In genomic region chr19:4391701-4392543, GRCh38 we compare ENCODE assay signal across 13 cellular contexts. TPM values are rescaled to one million over a fixed set of nuclear protein-coding genes. Genes with fewer than 3 reads are reported as not detected.
DNase-seq lines count a peak whose midpoint lies in the region; ATAC-seq and TF ChIP-seq lines count a peak whose summit lies in the region.
"Had no signal": no experiment of that assay in that cellular context is flagged by ENCODE, and none has a peak within 500 bp of the region (broad histone marks: within the 10 kb centered on the region; RNA-seq: fewer than 3 reads in every experiment).

No MANE protein-coding gene starts in this region.

- TF ChIP-seq EP300 in suprapubic skin (IDR thresholded peaks at IDR 0.05), result no peak

- ATAC-seq in Panc1 (peak; percentile 37), lower lobe of right lung (peak; percentile 5 to 27), T-cell (replicated peaks in 1 of 4) (no peak)
- ATAC-seq in stimulated activated memory B cell treated with anti-CD40 and anti-IgM and Interleukin-4, amounts not matched to agents 10 μg/mL and 1 μg/mL and 100 μg/mL, for 72 hours, result no peak
- ATAC-seq: HCT116 had no signal

- H3K4me1 ChIP-seq in Panc1 (ENCODE audit: control insufficient read depth, insufficient read depth, low read length) (peaks cover 14% of the 10 kb centered on the region), endodermal cell (ENCODE audit: control insufficient read depth, insufficient read depth, low read length) (peaks cover 27% of the 10 kb centered on the region), lower lobe of right lung (peaks cover 69% of the 10 kb centered on the region), suprapubic skin (peaks cover 84% of the 10 kb centered on the region)
- H3K4me1 ChIP-seq: SJSA1 had no signal

- H3K9ac ChIP-seq in endodermal cell (ENCODE audit: extremely low read depth, low read length, poor library complexity, severe bottlenecking), result no peak overlapping the region
- H3K9ac ChIP-seq: KMS-11 had no signal

- TF ChIP-seq POLR2A in suprapubic skin (IDR thresholded peaks at IDR 0.05), result no peak

- in situ Hi-C loops in Panc1 (cut with HindIII; ENCODE audit: low pct_unique_long_range_greater_than_20kb, low sequenced_read_pairs), result no loop called here

- POLR2A ChIA-PET in Panc1 (lab: Charles Lee), result no interaction called here
- POLR2A ChIA-PET in T-cell (lab: Charles Lee), result no interaction called here

- no peaks in the 10 kb centered on the region for H3K9me3 ChIP-seq in Panc1 (ENCODE audit: control insufficient read depth, insufficient read depth, low read depth, low read length)
- H3K9me3 ChIP-seq in endodermal cell (ENCODE audit: control insufficient read depth, low read length), result no peaks in the 10 kb centered on the region
- H3K9me3 ChIP-seq in lower lobe of right lung, result no peaks in the 10 kb centered on the region
- H3K9me3 ChIP-seq in suprapubic skin, result no peaks in the 10 kb centered on the region
- H3K9me3 ChIP-seq: SJSA1 had no signal

- 93 to 96% methylated on average over 9 to 22 of the region's 22 CpGs for WGBS in endodermal cell (ENCODE audit: insufficient coverage in 1 of 2, insufficient read length in 1 of 2), 2 experiments
- 56% methylated on average over 16 of the region's 22 CpGs for WGBS in suprapubic skin

- no peaks in the 10 kb centered on the region for H3K9me3 Mint-ChIP-seq in endodermal cell
- no peaks in the 10 kb centered on the region for H3K9me3 Mint-ChIP-seq in stimulated activated memory B cell treated with anti-CD40 and anti-IgM and Interleukin-4, amounts not matched to agents 10 μg/mL and 1 μg/mL and 100 μg/mL, for 72 hours
- no peaks in the 10 kb centered on the region for H3K9me3 Mint-ChIP-seq in T-cell

- no peak for TF ChIP-seq CTCF in Panc1 (IDR thresholded peaks at IDR 0.05)
- no peak for TF ChIP-seq CTCF in endodermal cell (conservative IDR thresholded peaks at IDR 0.05)
- no peak for TF ChIP-seq CTCF in lower lobe of right lung (IDR thresholded peaks at IDR 0.05)
- no peak for TF ChIP-seq CTCF in suprapubic skin (IDR thresholded peaks at IDR 0.05)

- H3K27ac Mint-ChIP-seq in endodermal cell (peak overlapping the region; percentile 35), T-cell (no peak overlapping the region)
- no peak overlapping the region for H3K27ac Mint-ChIP-seq in stimulated activated memory B cell treated with anti-CD40 and anti-IgM and Interleukin-4, amounts not matched to agents 10 μg/mL and 1 μg/mL and 100 μg/mL, for 72 hours

- DNase-seq in Panc1 (ENCODE audit: low read depth, low spot score) (no peak), endodermal cell (no peak), lower lobe of right lung (no peak), suprapubic skin (ENCODE audit: low spot score in 2 of 2) (no peak), anterior cingulate cortex (lab: John Stamatoyannopoulos, UW) (no peak), T-cell (no peak), SK-N-DZ (ENCODE audit: low spot score) (no peak)
- DNase-seq: left colon; stimulated activated CD8-positive, alpha-beta memory T cell treated with anti-CD3 and anti-CD28 coated beads, Interleukin-4, amount 100 ng/mL, for 48 hours had no signal

- H3K27me3 ChIP-seq in Panc1 (ENCODE audit: control insufficient read depth, insufficient read depth, low read length), result no peaks in the 10 kb centered on the region
- no peaks in the 10 kb centered on the region for H3K27me3 ChIP-seq in endodermal cell (ENCODE audit: control insufficient read depth, insufficient read depth, low read length, poor library complexity, severe bottlenecking)
- no peaks in the 10 kb centered on the region for H3K27me3 ChIP-seq in lower lobe of right lung (ENCODE audit: low read depth)
- no peaks in the 10 kb centered on the region for H3K27me3 ChIP-seq in suprapubic skin
- H3K27me3 ChIP-seq: SJSA1 had no signal

- no peak overlapping the region for H3K4me3 ChIP-seq in Panc1 (ENCODE audit: low read depth in 2 of 2, low read length in 2 of 2)
- no peak overlapping the region for H3K4me3 ChIP-seq in endodermal cell (ENCODE audit: low read length)
- no peak overlapping the region for H3K4me3 ChIP-seq in lower lobe of right lung
- peak overlapping the region; percentile 16 for H3K4me3 ChIP-seq in suprapubic skin
- H3K4me3 ChIP-seq: SJSA1 had no signal

- H3K27me3 Mint-ChIP-seq in endodermal cell (ENCODE audit: insufficient read depth), result no peaks in the 10 kb centered on the region
- no peaks in the 10 kb centered on the region for H3K27me3 Mint-ChIP-seq in stimulated activated memory B cell treated with anti-CD40 and anti-IgM and Interleukin-4, amounts not matched to agents 10 μg/mL and 1 μg/mL and 100 μg/mL, for 72 hours
- H3K27me3 Mint-ChIP-seq in T-cell, result no peaks in the 10 kb centered on the region

- intact Hi-C loops in Panc1 (cut with micrococcal nuclease; ENCODE audit: unreplicated experiment) (no loop called here), lower lobe of right lung (cut with DNase I) (no loop called here)

- H3K36me3 ChIP-seq in Panc1 (ENCODE audit: control insufficient read depth, insufficient read depth, low read length) (no peaks in the 10 kb centered on the region), endodermal cell (ENCODE audit: control insufficient read depth, insufficient read depth, low read length) (peaks cover 20% of the 10 kb centered on the region), lower lobe of right lung (peaks cover 37% of the 10 kb centered on the region), suprapubic skin (no peaks in the 10 kb centered on the region)

- CTCF ChIA-PET in Panc1 (lab: Charles Lee) (no interaction called here), T-cell (lab: Charles Lee) (no interaction called here)

- H3K4me1 Mint-ChIP-seq in endodermal cell (peaks cover 58% of the 10 kb centered on the region), T-cell (peaks cover 54 to 68% (median 62%) of the 10 kb centered on the region in 3 donors)
- H3K4me1 Mint-ChIP-seq in stimulated activated memory B cell treated with anti-CD40 and anti-IgM and Interleukin-4, amounts not matched to agents 10 μg/mL and 1 μg/mL and 100 μg/mL, for 72 hours, result peaks cover 68% of the 10 kb centered on the region

- H3K27ac ChIP-seq in Panc1 (ENCODE audit: low read length) (no peak overlapping the region), endodermal cell (ENCODE audit: low read depth, low read length) (peak overlapping the region; percentile 89), lower lobe of right lung (peak overlapping the region; percentile 84), suprapubic skin (peak overlapping the region; percentile 80)
- H3K27ac ChIP-seq: KMS-11, SJSA1 had no signal

- no TSS peak for BruUV-seq in Panc1 (replicated peaks; lab: Mats Ljungman, UMichigan)

- H3K36me3 Mint-ChIP-seq in endodermal cell (ENCODE audit: low read depth) (peaks cover 23% of the 10 kb centered on the region), T-cell (peaks cover 18% of the 10 kb centered on the region)
- peaks cover 37% of the 10 kb centered on the region for H3K36me3 Mint-ChIP-seq in stimulated activated memory B cell treated with anti-CD40 and anti-IgM and Interleukin-4, amounts not matched to agents 10 μg/mL and 1 μg/mL and 100 μg/mL, for 72 hours

- peak overlapping the region; percentile 48 for H3K4me3 Mint-ChIP-seq in endodermal cell
- no peak overlapping the region for H3K4me3 Mint-ChIP-seq in stimulated activated memory B cell treated with anti-CD40 and anti-IgM and Interleukin-4, amounts not matched to agents 10 μg/mL and 1 μg/mL and 100 μg/mL, for 72 hours
- H3K4me3 Mint-ChIP-seq in T-cell, result no peak overlapping the region

RNA-seq across cellular contexts. Expression of gene SH3GL1, which starts 8.4 kb away (rescaled TPM):
- total RNA-seq in Panc1 (2021; ENCODE audit: unreplicated experiment) (57.1 TPM), endodermal cell (10 to 100 TPM; 76.8 to 77.0 TPM), lower lobe of right lung (44.3 TPM), suprapubic skin (100 to 1,000 TPM in 1 of 4 donors, 10 to 100 TPM in 3; 67.0 to 103 (median 81.0) TPM), T-cell (10 to 100 TPM; 38.8 to 51.5 (median 45.7) TPM)
- polyA plus RNA-seq in Panc1 (2012; ENCODE audit: insufficient read length), result 72.4 TPM
- polyA plus RNA-seq in endodermal cell (2013, experiment 1 of 2), result 76.9 TPM
- polyA plus RNA-seq in endodermal cell (2013, experiment 2 of 2), result 77.1 TPM
- 47.0 and 62.2 TPM in 2 replicates for polyA plus RNA-seq in SK-N-DZ (2014; cell fraction: cytosol; rRNA removed)
- 41.5 and 42.2 TPM in 2 replicates for polyA plus RNA-seq in SK-N-DZ (2014; cell fraction: nucleus; rRNA removed)

RNA-seq across cellular contexts. Expression of gene CHAF1A, which starts 10.5 kb away (rescaled TPM):
- 45.4 TPM for total RNA-seq in Panc1 (2021; ENCODE audit: unreplicated experiment)
- polyA plus RNA-seq in Panc1 (2012; ENCODE audit: insufficient read length), result 23.8 TPM
- 10 to 100 TPM; 70.7 to 76.9 TPM for total RNA-seq in endodermal cell
- polyA plus RNA-seq in endodermal cell (2013, experiment 1 of 2), result 48.1 TPM
- 46.4 TPM for polyA plus RNA-seq in endodermal cell (2013, experiment 2 of 2)
- 7.2 TPM for total RNA-seq in lower lobe of right lung
- 10 to 100 TPM in 2 of 4 donors, 1 to 10 TPM in 2; 8.5 to 20.4 (median 11.4) TPM for total RNA-seq in suprapubic skin
- 10 to 100 TPM; 14.4 to 27.3 (median 16.5) TPM for total RNA-seq in T-cell
- polyA plus RNA-seq in SK-N-DZ (2014; cell fraction: cytosol; rRNA removed), result 44.2 and 55.5 TPM in 2 replicates
- 54.0 and 71.2 TPM in 2 replicates for polyA plus RNA-seq in SK-N-DZ (2014; cell fraction: nucleus; rRNA removed)

RNA-seq across cellular contexts. Expression of gene MPND, which starts 48.6 kb away (rescaled TPM):
- total RNA-seq in Panc1 (2021; ENCODE audit: unreplicated experiment) (22.9 TPM), endodermal cell (10 to 100 TPM; 51.5 to 55.9 TPM), lower lobe of right lung (41.2 TPM), suprapubic skin (1 to 10 TPM; 6.5 to 9.5 (median 8.9) TPM), T-cell (10 to 100 TPM; 10.7 to 27.3 (median 22.6) TPM)
- 44.9 TPM for polyA plus RNA-seq in Panc1 (2012; ENCODE audit: insufficient read length)
- 32.8 TPM for polyA plus RNA-seq in endodermal cell (2013, experiment 1 of 2)
- 30.6 TPM for polyA plus RNA-seq in endodermal cell (2013, experiment 2 of 2)
- 8.7 and 15.5 TPM in 2 replicates for polyA plus RNA-seq in SK-N-DZ (2014; cell fraction: cytosol; rRNA removed)
- 14.1 and 19.4 TPM in 2 replicates for polyA plus RNA-seq in SK-N-DZ (2014; cell fraction: nucleus; rRNA removed)

RNA-seq across cellular contexts. Expression of gene STAP2, which starts 53.3 kb away (rescaled TPM):
- total RNA-seq in Panc1 (2021; ENCODE audit: unreplicated experiment), result 10.0 TPM
- polyA plus RNA-seq in Panc1 (2012; ENCODE audit: insufficient read length), result 21.6 TPM
- total RNA-seq in endodermal cell, result 10 to 100 TPM; 12.7 to 13.3 TPM
- polyA plus RNA-seq in endodermal cell (2013, experiment 1 of 2), result 10.3 TPM
- polyA plus RNA-seq in endodermal cell (2013, experiment 2 of 2), result 9.6 TPM
- 11.8 TPM for total RNA-seq in lower lobe of right lung
- 10 to 100 TPM; 67.0 to 93.1 (median 87.2) TPM for total RNA-seq in suprapubic skin
- total RNA-seq in T-cell, result 1 to 10 TPM; 2.3 to 3.7 (median 2.9) TPM
- polyA plus RNA-seq in SK-N-DZ (2014; cell fraction: cytosol; rRNA removed), result 3.9 and 6.6 TPM in 2 replicates
- 3.0 and 7.3 TPM in 2 replicates for polyA plus RNA-seq in SK-N-DZ (2014; cell fraction: nucleus; rRNA removed)

Comparison
In these comparisons a context has a peak if more than half of its experiments do, and no peak if none do; other contexts are left out.
1. ATAC-seq: peak in Panc1 (single experiment) and lower lobe of right lung (2 of 2); none in stimulated activated memory B cell treated with anti-CD40 and anti-IgM and Interleukin-4, amounts not matched to agents 10 μg/mL and 1 μg/mL and 100 μg/mL, for 72 hours (single experiment) and T-cell (0 of 4).